Comparison of ENCODE assay signal across 8 cellular contexts in the genomic region with DNA sequence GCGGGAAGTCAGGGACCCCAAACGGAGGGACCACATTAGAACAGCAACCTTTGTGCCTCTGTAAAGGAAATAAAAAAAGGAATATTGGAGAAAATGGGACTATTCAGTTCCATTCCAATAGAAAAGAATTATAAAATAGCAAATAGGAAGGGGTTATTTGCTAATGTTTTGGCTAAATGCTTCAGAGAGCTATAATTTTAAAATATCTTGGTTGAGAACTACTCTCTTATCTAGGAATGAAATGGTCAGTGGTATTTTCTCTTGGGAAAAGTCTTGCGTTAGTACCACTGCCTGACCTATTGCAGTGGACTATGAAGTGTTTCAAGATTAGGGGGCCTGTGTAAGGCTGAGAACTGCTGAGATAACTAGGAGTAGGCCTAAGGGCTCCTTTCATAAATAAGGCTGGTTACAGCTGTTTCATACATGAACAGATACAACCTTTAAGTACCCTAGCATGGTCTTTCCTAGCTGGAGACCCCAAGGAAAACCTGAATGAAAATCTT. TPM values are rescaled to one million over a fixed set of nuclear protein-coding genes. Genes with fewer than 3 reads are reported as not detected.
DNase-seq lines count a peak whose midpoint lies in the region; ATAC-seq and TF ChIP-seq lines count a peak whose summit lies in the region.

No MANE protein-coding gene starts in this region.

- TF ChIP-seq EP300 in suprapubic skin (IDR thresholded peaks at IDR 0.05), result no peak

- no peak for TF ChIP-seq CTCF in brain microvascular endothelial cell (IDR thresholded peaks at IDR 0.05; ENCODE audit: low read depth, low read length, missing control alignments)
- no peak for TF ChIP-seq CTCF in suprapubic skin (IDR thresholded peaks at IDR 0.05)

- no peak for TF ChIP-seq POLR2A in suprapubic skin (IDR thresholded peaks at IDR 0.05)

- peaks cover 62% of the 10 kb centered on the region for H3K4me1 ChIP-seq in suprapubic skin

- in situ Hi-C loops in brain microvascular endothelial cell (cut with HindIII; ENCODE audit: low pct_ligation_motif_present, low sequenced_read_pairs), result no loop called here

- ATAC-seq in HG02759 (IDR thresholded peaks at IDR 0.05; ENCODE audit: unreplicated experiment), result no peak

- H3K4me3 ChIP-seq in brain microvascular endothelial cell (ENCODE audit: low read depth, low read length) (no peak overlapping the region), suprapubic skin (no peak overlapping the region)

- DNase-seq in DMS53 (lab: John Stamatoyannopoulos, UW), result peak; percentile 46
- no peak for DNase-seq in DMS53 treated with DMSO at 0.1 percent for 48 hours (lab: John Stamatoyannopoulos, UW; ENCODE audit: unreplicated experiment)
- DNase-seq in brain microvascular endothelial cell, result peak; percentile 89
- DNase-seq in kidney tubule cell (ENCODE audit: low spot score), result peak; percentile 26
- DNase-seq in suprapubic skin (ENCODE audit: low spot score in 2 of 2), result no peak
- no peak for DNase-seq in AG20443 (ENCODE audit: low spot score)
- no peak for DNase-seq in UCSD-AML1 (lab: John Stamatoyannopoulos, UW; ENCODE audit: unreplicated experiment)

- H3K27ac ChIP-seq in brain microvascular endothelial cell (peak overlapping the region; percentile 100), suprapubic skin (peak overlapping the region; percentile 99)

- H3K36me3 ChIP-seq in brain microvascular endothelial cell (replicated peaks) (no peaks in the 10 kb centered on the region), suprapubic skin (no peaks in the 10 kb centered on the region)

- H3K9me3 ChIP-seq in suprapubic skin, result no peaks in the 10 kb centered on the region

- H3K27me3 ChIP-seq in brain microvascular endothelial cell (replicated peaks), result no peaks in the 10 kb centered on the region
- no peaks in the 10 kb centered on the region for H3K27me3 ChIP-seq in suprapubic skin

- WGBS in suprapubic skin, result 86% methylated on average over 3 of the region's 3 CpGs

RNA-seq across cellular contexts. Expression of a gene that starts 6.9 kb away (rescaled TPM):
- 100 to 1,000 TPM in 3 of 4 donors, 10 to 100 TPM in 1; 82.0 to 296 (median 183) TPM for total RNA-seq in suprapubic skin

Comparison
In these comparisons a context has a peak if more than half of its experiments do, and no peak if none do; other contexts are left out.
1. DNase-seq: peak in DMS53 (single experiment), brain microvascular endothelial cell (single experiment) and kidney tubule cell (single experiment); none in DMS53 treated with DMSO at 0.1 percent for 48 hours (single experiment), suprapubic skin (0 of 2), AG20443 (single experiment) and UCSD-AML1 (single experiment).